ENCODE assay signal across 1 cellular context in genomic region chr7:140810830-140811556, GRCh38.
TF ChIP-seq lines count a peak whose summit lies in the region.

No MANE protein-coding gene starts in this region.

TF ChIP-seq in HepG2, 621 proteins besides CTCF, POLR2A, EP300 and RAD21 (continued from another document):
- TF ChIP-seq ZNF275 (CRISPR knock-in tag; IDR thresholded peaks at IDR 0.05; ENCODE audit: borderline replicate concordance) (no peak), NR2F2 (IDR thresholded peaks at IDR 0.05; ENCODE audit: borderline replicate concordance, low read depth) (no peak), RFXANK (CRISPR knock-in tag; IDR thresholded peaks at IDR 0.05) (no peak), PPARG (CRISPR knock-in tag; conservative IDR thresholded peaks at IDR 0.05) (0 out of 2 replicates have a peak, but pooled peaks have one; percentile 28), PRDM10 (CRISPR knock-in tag; IDR thresholded peaks at IDR 0.05; ENCODE audit: low read depth) (no peak), ZNF572 (CRISPR knock-in tag; IDR thresholded peaks at IDR 0.05) (no peak), ZNF501 (CRISPR knock-in tag; IDR thresholded peaks at IDR 0.05) (no peak), BRCA1 (CRISPR knock-in tag; IDR thresholded peaks at IDR 0.05) (no peak), XRCC5 (optimal IDR thresholded peaks at IDR 0.05; ENCODE audit: low read length) (peak; percentile 49), NFIB (CRISPR knock-in tag; IDR thresholded peaks at IDR 0.05; ENCODE audit: borderline replicate concordance) (no peak), PAXIP1 (CRISPR knock-in tag; conservative IDR thresholded peaks at IDR 0.05) (no peak), ZNF512B (CRISPR knock-in tag; IDR thresholded peaks at IDR 0.05; ENCODE audit: borderline replicate concordance) (no peak), SRSF4 (IDR thresholded peaks at IDR 0.05; ENCODE audit: low read depth, low read length, poor library complexity, severe bottlenecking) (no peak)
